In genomic region chr14:64503434-64504309, GRCh38 we compare ENCODE assay signal across 1 cellular context.
TF ChIP-seq lines count a peak whose summit lies in the region.

Gene ZBTB25, minus strand, starts transcription at chr14:64503838. Its CDS starts 13,305 bp downstream, at chr14:64490533.

TF ChIP-seq in HepG2, 621 proteins besides CTCF, POLR2A, EP300 and RAD21 (continued from another document and continues in another):
- no peak for TF ChIP-seq ZNF646 (CRISPR knock-in tag; IDR thresholded peaks at IDR 0.05)
- TF ChIP-seq GATAD2A (CRISPR knock-in tag; IDR thresholded peaks at IDR 0.05) = no peak
- TF ChIP-seq ZNF576 (CRISPR knock-in tag; IDR thresholded peaks at IDR 0.05) = no peak
- TF ChIP-seq RORA (CRISPR knock-in tag; IDR thresholded peaks at IDR 0.05) = no peak
- TF ChIP-seq ZGPAT (CRISPR knock-in tag; IDR thresholded peaks at IDR 0.05) = peak; percentile 29; the same call in 1 of the 2 replicates
- peak; percentile 20; the same call in 1 of the 2 replicates for TF ChIP-seq DRAP1 (CRISPR knock-in tag; IDR thresholded peaks at IDR 0.05)
- TF ChIP-seq FIP1L1 (IDR thresholded peaks at IDR 0.05; ENCODE audit: borderline replicate concordance, insufficient read depth, low read depth, low read length) = no peak
- TF ChIP-seq HDAC2 (CRISPR knock-in tag; IDR thresholded peaks at IDR 0.05) = no peak; the same call in 1 of the 2 replicates
- TF ChIP-seq U2AF2 (IDR thresholded peaks at IDR 0.05; ENCODE audit: low read depth, low read length) = no peak
- TF ChIP-seq CEBPG (CRISPR knock-in tag; IDR thresholded peaks at IDR 0.05) = no peak
- TF ChIP-seq KIAA2018 (CRISPR knock-in tag; IDR thresholded peaks at IDR 0.05; ENCODE audit: borderline replicate concordance) = no peak
- TF ChIP-seq ZNF251 (CRISPR knock-in tag; IDR thresholded peaks at IDR 0.05) = no peak
- TF ChIP-seq IKZF5 (CRISPR knock-in tag; IDR thresholded peaks at IDR 0.05) = no peak; the same call in 1 of the 2 replicates
- TF ChIP-seq ZNF597 (CRISPR knock-in tag; IDR thresholded peaks at IDR 0.05) = no peak
- no peak for TF ChIP-seq CHCHD3 (CRISPR knock-in tag; IDR thresholded peaks at IDR 0.05)
- no peak for TF ChIP-seq ZBTB21 (CRISPR knock-in tag; IDR thresholded peaks at IDR 0.05)
- TF ChIP-seq DZIP1 (CRISPR knock-in tag; IDR thresholded peaks at IDR 0.05) = no peak; the same call in 1 of the 2 replicates
- no peak for TF ChIP-seq ZNF737 (CRISPR knock-in tag; IDR thresholded peaks at IDR 0.05; ENCODE audit: borderline replicate concordance)
- TF ChIP-seq MXD4 (CRISPR knock-in tag; IDR thresholded peaks at IDR 0.05) = no peak
- 0 out of 2 replicates have a peak, but pooled peaks have one; percentile 22 for TF ChIP-seq ZNF34 (CRISPR knock-in tag; IDR thresholded peaks at IDR 0.05; ENCODE audit: borderline replicate concordance)
- 0 out of 4 replicates have a peak, but pooled peaks of 1 of the 2 experiments have one; percentile 20 for TF ChIP-seq ATF4 (CRISPR knock-in tag; IDR thresholded peaks at IDR 0.05)
- no peak for TF ChIP-seq ZNF17 (CRISPR knock-in tag; IDR thresholded peaks at IDR 0.05)
- no peak for TF ChIP-seq NR2F6 (IDR thresholded peaks at IDR 0.05)
- TF ChIP-seq NR2F6 (CRISPR knock-in tag; IDR thresholded peaks at IDR 0.05) = no peak; the same call in 1 of the 2 replicates
- 0 out of 2 replicates have a peak, but pooled peaks have one; percentile 18 for TF ChIP-seq ZNF121 (CRISPR knock-in tag; IDR thresholded peaks at IDR 0.05)
- TF ChIP-seq BCL6 (CRISPR knock-in tag; IDR thresholded peaks at IDR 0.05) = no peak
- TF ChIP-seq USF2 (IDR thresholded peaks at IDR 0.05; ENCODE audit: low read depth, low read length) = peak; percentile 85
- TF ChIP-seq USF2 (CRISPR knock-in tag; IDR thresholded peaks at IDR 0.05; ENCODE audit: borderline replicate concordance) = peak; percentile 61; the same call in 1 of the 2 replicates
- peak; percentile 40 for TF ChIP-seq SRSF1 (optimal IDR thresholded peaks at IDR 0.05; ENCODE audit: low read depth, low read length)
